27 cellular contexts compared by ENCODE assay signal in genomic region chr22:33142282-33142681, GRCh38.
"Had no signal": no experiment of that assay in that cellular context is flagged by ENCODE, and none has a peak within 500 bp of the region (broad histone marks: within the 10 kb centered on the region; RNA-seq: fewer than 3 reads in every experiment).

No MANE protein-coding gene starts in this region.

- H3K27me3 ChIP-seq: Peyer's patch, SJSA1 had no signal

- H3K9me3 ChIP-seq: Peyer's patch, SJSA1 had no signal

- DNase-seq: Karpas-422, KBM-7, MM.1S, MV-4-11, NCI-H1092, NCI-H1105, NCI-H1417 treated with DMSO at 0.1 percent for 48 hours, NCI-H1436 treated with DMSO at 0.1 percent for 48 hours, NCI-H187 treated with DMSO at 0.1 percent for 48 hours, NCI-H2029, NCI-H2081, NCI-H2171 treated with DMSO at 0.1 percent for 48 hours, NCI-H226, NCI-H510A treated with DMSO at 0.1 percent for 48 hours, NCI-H524 treated with DMSO at 0.1 percent for 48 hours, NCI-H526 treated with DMSO at 0.1 percent for 48 hours, NCI-H774, OCI-M1, PC-3, Peyer's patch, Right ventricle myocardium superior, RPMI8226, SHP77 treated with DMSO at 0.1 percent for 48 hours, SK-N-SH, SW 1271 had no signal

- H3K4me1 ChIP-seq: Peyer's patch, SJSA1 had no signal

- H3K4me3 ChIP-seq: Peyer's patch, SJSA1 had no signal

- H3K36me3 ChIP-seq: Peyer's patch, SJSA1 had no signal

- H3K27ac ChIP-seq: KMS-11, Peyer's patch, SJSA1 had no signal

- H3K4me2 ChIP-seq: KMS-11, SK-N-SH had no signal

- H3K9me2 ChIP-seq: SK-N-SH had no signal
